Comparison of ENCODE assay signal across 1 cellular context in genomic region chr4:38287090-38287843, GRCh38.
A peak's percentile ranks its signal among the peaks of the same experiment; 100 is the strongest.
TF ChIP-seq lines count a peak whose summit lies in the region.

No MANE protein-coding gene starts in this region.

TF ChIP-seq in GM23338, 12 proteins besides CTCF, POLR2A, EP300 and RAD21:
- TF ChIP-seq ZNF462 (CRISPR knock-in tag; IDR thresholded peaks at IDR 0.05) (0 out of 2 replicates have a peak, but pooled peaks have one; percentile 7), ETS1 (IDR thresholded peaks at IDR 0.05) (no peak)
